Comparison of ENCODE assay signal across 8 cellular contexts in the genomic region with DNA sequence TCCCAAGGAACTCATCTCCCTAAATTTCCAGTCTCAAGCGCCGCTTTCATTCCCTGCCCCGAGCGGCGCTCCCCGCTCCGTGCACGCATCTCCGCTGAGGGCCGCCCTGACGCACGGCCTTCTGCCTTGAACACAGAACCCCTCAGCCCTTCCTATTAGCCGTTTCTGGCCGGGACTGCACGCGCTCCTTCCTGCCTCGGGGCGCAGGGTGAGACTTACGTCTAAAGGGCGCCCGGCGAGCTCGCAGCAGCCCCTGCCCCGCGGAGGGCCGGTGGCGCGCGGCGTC. TPM values are rescaled to one million over a fixed set of nuclear protein-coding genes. Genes with fewer than 3 reads are reported as not detected.
DNase-seq lines count a peak whose midpoint lies in the region; ATAC-seq, FAIRE-seq and TF ChIP-seq lines count a peak whose summit lies in the region.

No MANE protein-coding gene starts in this region.

- 0% methylated on average over 30 of the region's 30 CpGs for WGBS in ectodermal cell, 2 experiments
- WGBS in thyroid gland, 2 donors: 0% methylated on average over 19 to 23 of the region's 30 CpGs

- H3K4me1 Mint-ChIP-seq in CD4-positive, alpha-beta memory T cell: peaks cover 42 to 74% (median 58%) of the 10 kb centered on the region in 4 donors

- DNase-seq in CD4-positive, alpha-beta memory T cell: no peak
- peak; percentile 51 for DNase-seq in GM19238 (ENCODE audit: insufficient read length, low spot score)
- DNase-seq in SJSA1 (ENCODE audit: low read depth in 1 of 2, low spot score in 2 of 2): no peak
- DNase-seq in thyroid gland: no peak
- DNase-seq in H54 (ENCODE audit: insufficient read length, low spot score): no peak

- peaks cover 0 to 6% (median 0%) of the 10 kb centered on the region in 8 donors for H3K9me3 Mint-ChIP-seq in CD4-positive, alpha-beta memory T cell

- CTCF ChIA-PET in CD4-positive, alpha-beta memory T cell (lab: Charles Lee; ENCODE audit: partially characterized antibody): no interaction called here

- H3K36me3 ChIP-seq in CD4-positive, alpha-beta memory T cell (ENCODE audit: insufficient read depth, low read length): peaks cover 14% of the 10 kb centered on the region
- H3K36me3 ChIP-seq in SJSA1: peaks cover 53% of the 10 kb centered on the region
- peaks cover 17% of the 10 kb centered on the region for H3K36me3 ChIP-seq in ectodermal cell (ENCODE audit: control insufficient read depth, insufficient read depth, low read length)
- H3K36me3 ChIP-seq in mucosa of rectum (ENCODE audit: control insufficient read depth in 2 of 2, insufficient read depth in 2 of 2, low read length in 2 of 2): peaks cover 13 to 27% of the 10 kb centered on the region in 2 donors
- H3K36me3 ChIP-seq in thyroid gland: peaks cover 16 to 19% of the 10 kb centered on the region in 2 donors

- H3K27ac Mint-ChIP-seq in CD4-positive, alpha-beta memory T cell: peak overlapping the region; percentile 93 to 99 (median 97)

- intact Hi-C loops in CD4-positive, alpha-beta memory T cell (cut with micrococcal nuclease): loop anchor here (1.0 to 10.0 kb wide), 9 partner anchors 60 to 1430 kb away; partner anchors contain the start of genes ACBD5, ANKRD26, BAMBI and MASTL
- intact Hi-C loops in thyroid gland (cut with DNase I): no loop called here

- peaks cover 28 to 47% of the 10 kb centered on the region in 2 donors for H3K36me3 Mint-ChIP-seq in CD4-positive, alpha-beta memory T cell

- POLR2A ChIA-PET in CD4-positive, alpha-beta memory T cell (lab: Charles Lee; ENCODE audit: partially characterized antibody): interaction anchor here (0.6 to 5.4 kb wide), 25 partner anchors 12 to 1672 kb away, joined by 3 to 46 read pairs (median 4); partner anchors contain the start of genes ABI1, BAMBI, RAB18 and YME1L1

- peak overlapping the region; percentile 63 to 82 for H3K4me3 ChIP-seq in CD4-positive, alpha-beta memory T cell (ENCODE audit: low read length in 2 of 2)
- H3K4me3 ChIP-seq in SJSA1 (peak overlapping the region; percentile 82), ectodermal cell (ENCODE audit: insufficient read depth, low read depth, low read length) (peak overlapping the region; percentile 94), mucosa of rectum (ENCODE audit: low read length in 2 of 2) (peak overlapping the region; percentile 83 to 96), thyroid gland (replicated peaks in 1 of 3) (peak overlapping the region; percentile 64 to 92 (median 83))

- peak overlapping the region; percentile 99 for H3K27ac ChIP-seq in CD4-positive, alpha-beta memory T cell (ENCODE audit: low read depth, low read length)
- peak overlapping the region; percentile 96 for H3K27ac ChIP-seq in SJSA1
- peak overlapping the region; percentile 98 for H3K27ac ChIP-seq in ectodermal cell (ENCODE audit: insufficient read depth, low read depth, low read length, poor library complexity, severe bottlenecking)
- H3K27ac ChIP-seq in mucosa of rectum (ENCODE audit: low read depth in 2 of 2, low read length in 2 of 2): peak overlapping the region; percentile 98 to 99
- peak overlapping the region; percentile 98 to 99 (median 98) for H3K27ac ChIP-seq in thyroid gland

- no peak for TF ChIP-seq CTCF in thyroid gland (IDR thresholded peaks at IDR 0.05)

- TF ChIP-seq POLR2A in thyroid gland (IDR thresholded peaks at IDR 0.05): no peak
- no peak for TF ChIP-seq POLR2A in H54 (IDR thresholded peaks at IDR 0.05; ENCODE audit: low read depth, low read length)

- H3K4me1 ChIP-seq in CD4-positive, alpha-beta memory T cell (ENCODE audit: insufficient read depth, low read length): peaks cover 51% of the 10 kb centered on the region
- H3K4me1 ChIP-seq in SJSA1 (replicated peaks) (0 out of 2 replicates have a peak, but pooled peaks cover 3% of the 10 kb centered on the region), ectodermal cell (ENCODE audit: control insufficient read depth, insufficient read depth, low read length) (peaks cover 14% of the 10 kb centered on the region), mucosa of rectum (ENCODE audit: control insufficient read depth in 2 of 2, insufficient read depth in 2 of 2, low read length in 2 of 2) (peaks cover 10 to 13% of the 10 kb centered on the region in 2 donors), thyroid gland (peaks cover 8 to 26% of the 10 kb centered on the region in 2 donors)

- peak overlapping the region; percentile 94 to 98 (median 96) for H3K4me3 Mint-ChIP-seq in CD4-positive, alpha-beta memory T cell

- H3K27me3 Mint-ChIP-seq in CD4-positive, alpha-beta memory T cell: no peaks in the 10 kb centered on the region

- no peaks in the 10 kb centered on the region for H3K27me3 ChIP-seq in CD4-positive, alpha-beta memory T cell (ENCODE audit: insufficient read depth, low read length)
- H3K27me3 ChIP-seq in SJSA1 (replicated peaks) (no peaks in the 10 kb centered on the region), ectodermal cell (ENCODE audit: control insufficient read depth, insufficient read depth, low read length, poor library complexity, severe bottlenecking) (no peaks in the 10 kb centered on the region), mucosa of rectum (ENCODE audit: control insufficient read depth in 2 of 2, insufficient read depth in 2 of 2, low read length in 2 of 2) (no peaks in the 10 kb centered on the region), thyroid gland (no peaks in the 10 kb centered on the region)

- H3K9me3 ChIP-seq in CD4-positive, alpha-beta memory T cell (ENCODE audit: control insufficient read depth in 1 of 2, low read length in 2 of 2): no peaks in the 10 kb centered on the region
- H3K9me3 ChIP-seq in SJSA1 (replicated peaks): no peaks in the 10 kb centered on the region
- no peaks in the 10 kb centered on the region for H3K9me3 ChIP-seq in ectodermal cell (ENCODE audit: control insufficient read depth, low read length)
- H3K9me3 ChIP-seq in mucosa of rectum (ENCODE audit: control insufficient read depth in 2 of 2, low read length in 2 of 2): no peaks in the 10 kb centered on the region
- H3K9me3 ChIP-seq in thyroid gland: no peaks in the 10 kb centered on the region

- peak overlapping the region; percentile 88 to 98 for H3K9ac ChIP-seq in mucosa of rectum (ENCODE audit: low read depth in 1 of 2, low read length in 2 of 2)

- peak; percentile 52 for ATAC-seq in HG03175 (IDR thresholded peaks at IDR 0.05; ENCODE audit: unreplicated experiment)

- FAIRE-seq in H54 (lab: Jason Lieb, UNC): no peak

RNA-seq across cellular contexts. Expression of gene WAC, which starts 0.8 kb away (rescaled TPM):
- 100 to 1,000 TPM; 170 to 174 TPM for total RNA-seq in CD4-positive, alpha-beta memory T cell
- polyA plus RNA-seq in CD4-positive, alpha-beta memory T cell: 100 to 1,000 TPM in 1 of 2 donors, 10 to 100 TPM in 1; 44.1 to 114 TPM
- 51.8 and 90.6 TPM in 2 replicates for total RNA-seq in SJSA1 (2014; rRNA removed; shearing (Covaris generic))
- polyA plus RNA-seq in ectodermal cell (2013, experiment 1 of 4): 168 TPM
- polyA plus RNA-seq in ectodermal cell (2013, experiment 2 of 4): 165 TPM
- polyA plus RNA-seq in ectodermal cell (2013, experiment 3 of 4): 148 TPM
- polyA plus RNA-seq in ectodermal cell (2013, experiment 4 of 4): 167 TPM
- total RNA-seq in thyroid gland: 100 to 1,000 TPM; 165 to 189 (median 169) TPM
